In genomic region chrX:132204629-132205028, GRCh38 we compare ENCODE assay signal across 18 cellular contexts. TPM values are rescaled to one million over a fixed set of nuclear protein-coding genes. Genes with fewer than 3 reads are reported as not detected.
DNase-seq lines count a peak whose midpoint lies in the region; ATAC-seq, FAIRE-seq and TF ChIP-seq lines count a peak whose summit lies in the region.
"Had no signal": no experiment of that assay in that cellular context is flagged by ENCODE, and none has a peak within 500 bp of the region (broad histone marks: within the 10 kb centered on the region; RNA-seq: fewer than 3 reads in every experiment).

No MANE protein-coding gene starts in this region.

- H3K36me3 ChIP-seq in HepG2 (replicated peaks in 1 of 2; ENCODE audit: control insufficient read depth in 1 of 2, insufficient read depth in 2 of 2, low read length in 2 of 2) (peaks cover 1 to 11% of the 10 kb centered on the region in 2 experiments; a peak in 2 of 5 replicates), right lobe of liver (peaks cover 0 to 7% (median 0%) of the 10 kb centered on the region in 4 donors), GM12878 (ENCODE audit: control insufficient read depth in 2 of 2, insufficient read depth in 2 of 2, low read length in 1 of 2) (no peaks in the 10 kb centered on the region; a peak in 1 of 4 replicates), endothelial cell of umbilical vein (ENCODE audit: control insufficient read depth in 2 of 2, extremely low read depth in 1 of 2, insufficient read depth in 2 of 2, low read length in 2 of 2) (no peaks in the 10 kb centered on the region)

- H3K9me1 ChIP-seq in endothelial cell of umbilical vein (replicated peaks; ENCODE audit: control insufficient read depth, extremely low read depth, insufficient read depth, low read length): no peaks in the 10 kb centered on the region

- H3K79me2 ChIP-seq in HepG2 (ENCODE audit: insufficient read depth, low read length) (peaks cover 2% of the 10 kb centered on the region), GM12878 (ENCODE audit: control insufficient read depth, insufficient read depth, low read length) (peaks cover 3% of the 10 kb centered on the region), endothelial cell of umbilical vein (ENCODE audit: control insufficient read depth, insufficient read depth, low read length) (peaks cover 2% of the 10 kb centered on the region)

- H3K9me3 ChIP-seq in HepG2 (ENCODE audit: low read length) (no peaks in the 10 kb centered on the region), right lobe of liver (no peaks in the 10 kb centered on the region), GM12878 (replicated peaks; ENCODE audit: control insufficient read depth, insufficient read depth, low read length) (no peaks in the 10 kb centered on the region), endothelial cell of umbilical vein (replicated peaks; ENCODE audit: control insufficient read depth, insufficient read depth, low read length) (no peaks in the 10 kb centered on the region)
- H3K9me3 ChIP-seq: Caco-2 had no signal

- FAIRE-seq in HepG2 (lab: Jason Lieb, UNC) (no peak), GM12878 (lab: Jason Lieb, UNC) (no peak), endothelial cell of umbilical vein (lab: Jason Lieb, UNC) (no peak)
- FAIRE-seq: H54, HTR-8/SVneo had no signal

- no peak overlapping the region for H3K4me2 ChIP-seq in HepG2 (ENCODE audit: low read depth, low read length)
- no peak overlapping the region for H3K4me2 ChIP-seq in GM12878 (ENCODE audit: control insufficient read depth, insufficient read depth)
- no peak overlapping the region for H3K4me2 ChIP-seq in endothelial cell of umbilical vein (ENCODE audit: insufficient read depth, low read length)

- TF ChIP-seq RAD21 in HepG2 (CRISPR knock-in tag; IDR thresholded peaks at IDR 0.05): no peak
- TF ChIP-seq RAD21 in GM12878 (IDR thresholded peaks at IDR 0.05; ENCODE audit: insufficient read depth, low read depth, low read length): no peak

- H2AFZ ChIP-seq in HepG2 (ENCODE audit: low read length) (no peak overlapping the region), GM12878 (ENCODE audit: control insufficient read depth, low read depth, low read length) (no peak overlapping the region), endothelial cell of umbilical vein (ENCODE audit: low read depth, low read length) (no peak overlapping the region)
- H2AFZ ChIP-seq: GM23248 had no signal

- no peak overlapping the region for H3K4me3 ChIP-seq in HepG2 (replicated peaks in 1 of 3; ENCODE audit: insufficient read depth in 1 of 3, low read depth in 2 of 3, low read length in 3 of 3)
- H3K4me3 ChIP-seq in right lobe of liver: no peak overlapping the region
- H3K4me3 ChIP-seq in GM12878: no peak overlapping the region
- H3K4me3 ChIP-seq in endothelial cell of umbilical vein (replicated peaks in 1 of 3; ENCODE audit: insufficient read depth in 1 of 3, low read depth in 1 of 3, low read length in 3 of 3): no peak overlapping the region
- H3K4me3 ChIP-seq: GM23248 had no signal

- BruUV-seq in HepG2 (replicated peaks; lab: Mats Ljungman, UMichigan): TSS peak; percentile 35
- TSS peak; percentile 9 for BruUV-seq in GM12878 (replicated peaks; lab: Mats Ljungman, UMichigan)
- BruUV-seq in endothelial cell of umbilical vein (replicated peaks; lab: Mats Ljungman, UMichigan): TSS peak; percentile 21

- ATAC-seq in HepG2: no peak
- no peak for ATAC-seq in right lobe of liver
- ATAC-seq in GM12878: no peak
- ATAC-seq in GM21367 (IDR thresholded peaks at IDR 0.05; ENCODE audit: unreplicated experiment): no peak
- no peak for ATAC-seq in stimulated activated naive CD8-positive, alpha-beta T cell treated with anti-CD3 and anti-CD28 coated beads, Interleukin-15, Interleukin-2, amounts not matched to agents 100 U/mL and 50 U/mL, for 24 hours

- in situ Hi-C loops in HepG2 (cut with HindIII; ENCODE audit: extremely low pct_ligation_motif_present, low pct_unique_long_range_greater_than_20kb) (no loop called here), GM12878 (cut with MboI) (no loop called here)

- no peak for TF ChIP-seq CTCF in HepG2 (CRISPR knock-in tag; IDR thresholded peaks at IDR 0.05)
- TF ChIP-seq CTCF in right lobe of liver (IDR thresholded peaks at IDR 0.05): no peak
- TF ChIP-seq CTCF in GM12878 (IDR thresholded peaks at IDR 0.05 in 2 of 3, conservative IDR thresholded peaks at IDR 0.05 in 1 of 3; ENCODE audit: control insufficient read depth in 2 of 3, extremely low read depth in 1 of 3, insufficient read depth in 1 of 3, low read depth in 3 of 3, low read length in 3 of 3): no peak
- no peak for TF ChIP-seq CTCF in endothelial cell of umbilical vein (IDR thresholded peaks at IDR 0.05; ENCODE audit: extremely low read depth in 1 of 2, insufficient read depth in 1 of 2, low read depth in 1 of 2, low read length in 2 of 2)

- no peaks in the 10 kb centered on the region for H4K20me1 ChIP-seq in HepG2 (ENCODE audit: insufficient read depth, low read length)
- H4K20me1 ChIP-seq in GM12878 (ENCODE audit: control insufficient read depth, insufficient read depth): no peaks in the 10 kb centered on the region
- no peaks in the 10 kb centered on the region for H4K20me1 ChIP-seq in endothelial cell of umbilical vein (replicated peaks; ENCODE audit: control insufficient read depth, extremely low read depth, insufficient read depth, low read length)

- no peaks in the 10 kb centered on the region for H3K4me1 ChIP-seq in HepG2 (ENCODE audit: insufficient read depth, low read length)
- peaks cover 0 to 4% (median 1%) of the 10 kb centered on the region in 4 donors for H3K4me1 ChIP-seq in right lobe of liver
- no peaks in the 10 kb centered on the region for H3K4me1 ChIP-seq in GM12878 (ENCODE audit: control insufficient read depth, insufficient read depth, low read length)
- peaks cover 5% of the 10 kb centered on the region for H3K4me1 ChIP-seq in endothelial cell of umbilical vein (ENCODE audit: control insufficient read depth, extremely low read depth, insufficient read depth, low read length)
- H3K4me1 ChIP-seq: Caco-2 had no signal

- intact Hi-C loops in HepG2 (cut with micrococcal nuclease; ENCODE audit: unreplicated experiment) (no loop called here), right lobe of liver (cut with DNase I) (no loop called here), GM12878 (cut with micrococcal nuclease; ENCODE audit: unreplicated experiment) (no loop called here), endothelial cell of umbilical vein (cut with micrococcal nuclease) (no loop called here)

- POLR2A ChIA-PET in HepG2 (lab: Yijun Ruan, JAX): no interaction called here
- POLR2A ChIA-PET in GM12878 (lab: Charles Lee): interaction anchor here (1.2 kb wide), 1 partner anchor 377 kb away, joined by 3 read pairs; no protein-coding TSS in a partner anchor
- POLR2A ChIA-PET in endothelial cell of umbilical vein (lab: Charles Lee): no interaction called here

- RAD21 ChIA-PET in GM12878 (lab: Charles Lee; ENCODE audit: unreplicated experiment): no interaction called here

- dilution Hi-C loops in endothelial cell of umbilical vein (cut with MboI; ENCODE audit: extremely low pct_ligation_motif_present, low sequenced_read_pairs): no loop called here

- H3K27me3 ChIP-seq in HepG2 (ENCODE audit: control insufficient read depth in 1 of 2, insufficient read depth in 2 of 2, low read length in 2 of 2) (no peaks in the 10 kb centered on the region), right lobe of liver (no peaks in the 10 kb centered on the region), GM12878 (replicated peaks in 1 of 2; ENCODE audit: control insufficient read depth in 2 of 2, insufficient read depth in 2 of 2, low read length in 1 of 2) (no peaks in the 10 kb centered on the region), endothelial cell of umbilical vein (ENCODE audit: control insufficient read depth in 2 of 2, insufficient read depth in 2 of 2, low read length in 2 of 2) (no peaks in the 10 kb centered on the region)

- no peak for TF ChIP-seq POLR2A in HepG2 (IDR thresholded peaks at IDR 0.05; ENCODE audit: insufficient read depth in 1 of 2, low read depth in 2 of 2, low read length in 2 of 2)
- TF ChIP-seq POLR2A in right lobe of liver (IDR thresholded peaks at IDR 0.05): no peak
- no peak for TF ChIP-seq POLR2A in GM12878 (IDR thresholded peaks at IDR 0.05; ENCODE audit: low read depth, low read length)
- no peak for TF ChIP-seq POLR2A in endothelial cell of umbilical vein (IDR thresholded peaks at IDR 0.05; ENCODE audit: low read depth, low read length)

- DNase-seq in HepG2 (ENCODE audit: low spot score) (no peak), right lobe of liver (no peak), GM12878 (ENCODE audit: low read depth, low spot score) (no peak), endothelial cell of umbilical vein (ENCODE audit: low read depth, low spot score) (no peak), SW 1271 (lab: John Stamatoyannopoulos, UW) (no peak)
- no peak for DNase-seq in stimulated activated naive CD8-positive, alpha-beta T cell treated with anti-CD3 and anti-CD28 coated beads, Interleukin-15, Interleukin-2, amounts not matched to agents 100 U/mL and 50 U/mL, for 24 hours
- DNase-seq: ACHN; Caco-2; CD4-positive, alpha-beta T cell; DMS153; DMS79 treated with DMSO at 0.1 percent for 48 hours; GM23248; HCEC 1CT; KBM-7 had no signal

- no peak for TF ChIP-seq EP300 in HepG2 (IDR thresholded peaks at IDR 0.05; ENCODE audit: low read depth in 2 of 2, low read length in 2 of 2)
- TF ChIP-seq EP300 in HepG2 (CRISPR knock-in tag; IDR thresholded peaks at IDR 0.05; ENCODE audit: borderline replicate concordance): no peak
- no peak for TF ChIP-seq EP300 in GM12878 (IDR thresholded peaks at IDR 0.05; ENCODE audit: borderline replicate concordance in 1 of 2, control insufficient read depth in 1 of 2, low read depth in 2 of 2, low read length in 2 of 2)

- SMC1A ChIA-PET in GM12878 (lab: Charles Lee; ENCODE audit: uncharacterized antibody, unreplicated experiment): no interaction called here

- CTCF ChIA-PET in HepG2 (lab: Yijun Ruan, JAX; ENCODE audit: low intra/inter-chr PET ratio, low total read pairs) (no interaction called here), GM12878 (lab: Yijun Ruan, JAX) (interaction anchor here (3.3 kb wide), 1 partner anchor 112 kb away, joined by 7 read pairs; no protein-coding TSS in a partner anchor), endothelial cell of umbilical vein (lab: Charles Lee) (no interaction called here)

- 95% methylated on average over 1 of the region's 1 CpG for WGBS in HepG2 (ENCODE audit: low lambda C conversion rate)
- 88% methylated on average over 1 of the region's 1 CpG for WGBS in right lobe of liver (ENCODE audit: insufficient coverage, low coverage, low lambda C conversion rate, missing lambda C conversion rate)
- WGBS in GM12878 (ENCODE audit: insufficient coverage, insufficient replicate concordance, low lambda C conversion rate, missing lambda C conversion rate): 92% methylated on average over 1 of the region's 1 CpG

- no peak overlapping the region for H3K27ac ChIP-seq in HepG2 (ENCODE audit: extremely low read length, insufficient read depth, low read length)
- H3K27ac ChIP-seq in right lobe of liver: no peak overlapping the region
- no peak overlapping the region for H3K27ac ChIP-seq in GM12878 (ENCODE audit: control insufficient read depth, insufficient read depth)
- H3K27ac ChIP-seq in endothelial cell of umbilical vein (ENCODE audit: insufficient read depth, low read depth, low read length): no peak overlapping the region
- H3K27ac ChIP-seq: C4-2B, GM23248 had no signal

- H3K9ac ChIP-seq in HepG2 (ENCODE audit: insufficient read depth, low read depth, low read length) (no peak overlapping the region), GM12878 (ENCODE audit: control insufficient read depth, insufficient read depth, low read length) (no peak overlapping the region), endothelial cell of umbilical vein (replicated peaks; ENCODE audit: extremely low read depth, insufficient read depth, low read length) (no peak overlapping the region)
- H3K9ac ChIP-seq: GM23248 had no signal

RNA-seq across cellular contexts. Expression of gene RAP2C, which starts 14.6 kb away (rescaled TPM):
- 28.5 and 39.3 TPM in 2 replicates for total RNA-seq in HepG2 (2016; rRNA removed; fragmentation: Illumina TruSeq; extraction: Trizol)
- 4.4 and 4.9 TPM in 2 replicates for total RNA-seq in HepG2 (2016; cell fraction: cytosol; rRNA removed; fragmentation: Illumina TruSeq; extraction: Trizol; ENCODE audit: low read depth)
- total RNA-seq in HepG2 (2016; cell fraction: insoluble cytoplasmic fraction; rRNA removed; fragmentation: Illumina TruSeq; extraction: Trizol): 28.3 and 39.3 TPM in 2 replicates
- 26.3 and 31.2 TPM in 2 replicates for total RNA-seq in HepG2 (2016; cell fraction: membrane; rRNA removed; fragmentation: Illumina TruSeq; extraction: Trizol)
- 11.1 and 12.7 TPM in 2 replicates for total RNA-seq in HepG2 (2016; cell fraction: nucleus; rRNA removed; fragmentation: Illumina TruSeq; extraction: Trizol)
- 7.3 and 8.0 TPM in 2 replicates for polyA plus RNA-seq in HepG2 (2011; rRNA removed)
- polyA plus RNA-seq in HepG2 (2011; cell fraction: cytosol; rRNA removed): 4.0 and 5.2 TPM in 2 replicates
- 5.0 and 31.6 TPM in 2 replicates for polyA plus RNA-seq in HepG2 (2011; cell fraction: nucleus; rRNA removed)
- polyA plus RNA-seq in HepG2 (2012): 14.6 and 15.1 TPM in 2 replicates
- 5.2 and 6.0 TPM in 2 replicates for polyA plus RNA-seq in HepG2 (2016; cell fraction: cytosol; fragmentation: Illumina TruSeq; extraction: Trizol; ENCODE audit: low read depth)
- polyA plus RNA-seq in HepG2 (2016; cell fraction: insoluble cytoplasmic fraction; fragmentation: Illumina TruSeq; extraction: Trizol; ENCODE audit: low read depth): 33.5 and 34.7 TPM in 2 replicates
- polyA plus RNA-seq in HepG2 (2016; cell fraction: membrane; fragmentation: Illumina TruSeq; extraction: Trizol; ENCODE audit: low read depth): 17.5 and 18.0 TPM in 2 replicates
- polyA plus RNA-seq in HepG2 (2016; cell fraction: nucleus; fragmentation: Illumina TruSeq; extraction: Trizol; ENCODE audit: insufficient read depth, low read depth): 30.3 and 31.1 TPM in 2 replicates
- 13.2 and 22.3 TPM in 2 replicates for polyA minus RNA-seq in HepG2 (2011; rRNA and poly(A)+ RNA removed; ENCODE audit: low replicate concordance)
- 11.1 and 11.9 TPM in 2 replicates for polyA minus RNA-seq in HepG2 (2011; cell fraction: cytosol; rRNA and poly(A)+ RNA removed)
- polyA minus RNA-seq in HepG2 (2011; cell fraction: nucleus; rRNA and poly(A)+ RNA removed): 8.2 and 10.6 TPM in 2 replicates
- total RNA-seq in right lobe of liver: 10 to 100 TPM; 18.9 to 26.6 (median 25.1) TPM
- total RNA-seq in GM12878 (2013; cell fraction: nucleolus; rRNA removed): 14.4 and 16.0 TPM in 2 replicates
- 17.1 and 20.6 TPM in 2 replicates for total RNA-seq in GM12878 (2014; rRNA removed)
- 31.3 and 32.0 TPM in 2 replicates for total RNA-seq in GM12878 (2014; rRNA removed; fragmentation: Illumina TruSeq; extraction: Trizol)
- total RNA-seq in GM12878 (2021): 32.1 and 35.9 TPM in 2 replicates
- polyA plus RNA-seq in GM12878 (2011; ENCODE audit: low read depth): 12.8 TPM
- polyA plus RNA-seq in GM12878 (2011; rRNA removed): 23.9 and 39.5 TPM in 2 replicates
- 11.8 and 12.4 TPM in 2 replicates for polyA plus RNA-seq in GM12878 (2011; cell fraction: cytosol; rRNA removed)
- 16.8 and 17.9 TPM in 2 replicates for polyA plus RNA-seq in GM12878 (2011; cell fraction: nucleus; rRNA removed)
- 22.3 and 23.4 TPM in 2 replicates for polyA plus RNA-seq in GM12878 (2012)
- 27.0 and 38.0 TPM in 2 replicates for polyA plus RNA-seq in GM12878 (2014; fragmentation: Illumina TruSeq; extraction: Trizol)
- polyA plus RNA-seq in GM12878 (2014; fragmentation: Nextera tagmentation; extraction: Ambion mirVana): 10 to 100 TPM; 20.3 to 27.4 TPM
- 16.0 and 20.0 TPM in 2 replicates for polyA plus RNA-seq in GM12878 (2014; rRNA removed)
- 10 to 100 TPM; 23.1 to 29.6 TPM for polyA plus RNA-seq in GM12878 (2016; fragmentation: Nextera tagmentation; extraction: Ambion mirVana)
- polyA minus RNA-seq in GM12878 (2011; rRNA and poly(A)+ RNA removed): 18.5 and 28.7 TPM in 2 replicates
- polyA minus RNA-seq in GM12878 (2011; cell fraction: cytosol; rRNA and poly(A)+ RNA removed): 13.2 and 16.6 TPM in 2 replicates
- polyA minus RNA-seq in GM12878 (2011; cell fraction: nucleus; rRNA and poly(A)+ RNA removed): 6.3 and 7.9 TPM in 2 replicates
- total RNA-seq in endothelial cell of umbilical vein: 22.2 and 23.4 TPM in 2 replicates
- polyA plus RNA-seq in endothelial cell of umbilical vein: 5.0 and 5.5 TPM in 2 replicates
- 7.7 TPM in 2 replicates for polyA plus RNA-seq in endothelial cell of umbilical vein (2011; cell fraction: cytosol; rRNA removed)
- polyA plus RNA-seq in endothelial cell of umbilical vein (2011; cell fraction: nucleus; rRNA removed): 9.3 and 10.5 TPM in 2 replicates
- polyA plus RNA-seq in endothelial cell of umbilical vein (2012): 23.3 and 29.5 TPM in 2 replicates
- polyA minus RNA-seq in endothelial cell of umbilical vein: 12.8 and 17.8 TPM in 2 replicates
- 16.7 TPM for polyA minus RNA-seq in endothelial cell of umbilical vein (2011; cell fraction: cytosol; rRNA and poly(A)+ RNA removed)
- 7.2 and 8.9 TPM in 2 replicates for polyA minus RNA-seq in endothelial cell of umbilical vein (2011; cell fraction: nucleus; rRNA and poly(A)+ RNA removed)
